In genomic region chr2:197499594-197500502, GRCh38 we compare ENCODE assay signal across 8 cellular contexts. TPM values are rescaled to one million over a fixed set of nuclear protein-coding genes. Genes with fewer than 3 reads are reported as not detected.
DNase-seq lines count a peak whose midpoint lies in the region; ATAC-seq and TF ChIP-seq lines count a peak whose summit lies in the region.

Gene HSPD1, minus strand, starts transcription at chr2:197499840. Its CDS starts 992 bp downstream, at chr2:197498848.
Gene HSPE1, plus strand, starts transcription at chr2:197500379. Its CDS starts 58 bp downstream, at chr2:197500437.

- H3K27ac ChIP-seq in testis: peak within 1 kb of the TSS; percentile 99 to 100

- H3K27ac Mint-ChIP-seq in activated naive CD4-positive, alpha-beta T cell treated with anti-CD3 and anti-CD28 coated beads, Interleukin-2, amount 50 U/mL, for 72 hours: peak within 1 kb of the TSS; percentile 96 to 98

- H3K9me3 Mint-ChIP-seq in activated naive CD4-positive, alpha-beta T cell treated with anti-CD3 and anti-CD28 coated beads, Interleukin-2, amount 50 U/mL, for 72 hours: no peaks in the 10 kb centered on the region

- 0% methylated on average over 98 of the region's 104 CpGs; no CpG with 5 or more reads in 1 of the 2 donors for WGBS in testis, 2 donors

- H3K27me3 ChIP-seq in testis: no peaks in the 10 kb centered on the region

- no peaks in the 10 kb centered on the region for H3K36me3 ChIP-seq in testis (ENCODE audit: low read depth, missing control alignments)

- TF ChIP-seq POLR2A in testis (IDR thresholded peaks at IDR 0.05): peak; percentile 87

- H3K9me3 ChIP-seq in testis: no peaks in the 10 kb centered on the region

- intact Hi-C loops in testis (cut with DNase I; ENCODE audit: low total_unique reads): no loop called here

- ATAC-seq in HG02610 (IDR thresholded peaks at IDR 0.05; ENCODE audit: unreplicated experiment) (peak; percentile 90), omental fat pad (ENCODE audit: low FRiP score) (peak; percentile 99)
- ATAC-seq in activated naive CD4-positive, alpha-beta T cell treated with anti-CD3 and anti-CD28 coated beads, Interleukin-2, amount 50 U/mL, for 72 hours: peak; percentile 87 to 88

- DNase-seq in NCI-H1092 treated with DMSO at 0.1 percent for 48 hours (lab: John Stamatoyannopoulos, UW) (peak; percentile 94), SKM-1 (lab: John Stamatoyannopoulos, UW; ENCODE audit: unreplicated experiment) (peak; percentile 98), glomerular endothelial cell (ENCODE audit: extremely low read depth, low read depth, low spot score) (peak; percentile 94), omental fat pad (ENCODE audit: low spot score) (peak; percentile 96), testis (peak; percentile 98)
- peak; percentile 94 to 99 for DNase-seq in activated naive CD4-positive, alpha-beta T cell treated with anti-CD3 and anti-CD28 coated beads, Interleukin-2, amount 50 U/mL, for 72 hours (ENCODE audit: low spot score in 2 of 2)

- peaks cover 24% of the 10 kb centered on the region for H3K4me1 ChIP-seq in testis

- peaks cover 73 to 83% of the 10 kb centered on the region in 2 donors for H3K36me3 Mint-ChIP-seq in activated naive CD4-positive, alpha-beta T cell treated with anti-CD3 and anti-CD28 coated beads, Interleukin-2, amount 50 U/mL, for 72 hours

- peak within 1 kb of the TSS; percentile 99 for H3K4me3 ChIP-seq in GM08714 (ENCODE audit: low read length)
- H3K4me3 ChIP-seq in testis: peak within 1 kb of the TSS; percentile 71 to 83

- TF ChIP-seq CTCF in omental fat pad (IDR thresholded peaks at IDR 0.05): no peak
- no peak for TF ChIP-seq CTCF in testis (IDR thresholded peaks at IDR 0.05)

RNA-seq across cellular contexts. Expression of gene HSPD1, which starts in this region (rescaled TPM):
- total RNA-seq in activated naive CD4-positive, alpha-beta T cell treated with anti-CD3 and anti-CD28 coated beads, Interleukin-2, amount 50 U/mL, for 72 hours: 100 to 1,000 TPM; 646 to 811 TPM
- total RNA-seq in glomerular endothelial cell (153 and 164 TPM in 2 replicates), omental fat pad (100 to 1,000 TPM; 138 to 643 (median 306) TPM), testis (100 to 1,000 TPM; 107 to 121 TPM)
- 111 TPM for polyA plus RNA-seq in testis (ENCODE audit: insufficient read depth, low read depth, low replicate concordance)

RNA-seq across cellular contexts. Expression of gene HSPE1, which starts in this region (rescaled TPM):
- total RNA-seq in activated naive CD4-positive, alpha-beta T cell treated with anti-CD3 and anti-CD28 coated beads, Interleukin-2, amount 50 U/mL, for 72 hours: 100 to 1,000 TPM; 264 to 275 TPM
- total RNA-seq in glomerular endothelial cell (120 and 146 TPM in 2 replicates), omental fat pad (100 to 1,000 TPM in 3 of 4 donors, 10 to 100 TPM in 1; 86.5 to 352 (median 177) TPM), testis (10 to 100 TPM; 43.3 to 51.3 TPM)
- 61.8 TPM for polyA plus RNA-seq in testis (ENCODE audit: insufficient read depth, low read depth, low replicate concordance)

Comparison
In these comparisons a context has a peak if more than half of its experiments do, and no peak if none do; other contexts are left out.
1. Peak in every context shown above with its lines: DNase-seq, ATAC-seq, H3K4me3 ChIP-seq and H3K27ac ChIP-seq.